In the genomic region with DNA sequence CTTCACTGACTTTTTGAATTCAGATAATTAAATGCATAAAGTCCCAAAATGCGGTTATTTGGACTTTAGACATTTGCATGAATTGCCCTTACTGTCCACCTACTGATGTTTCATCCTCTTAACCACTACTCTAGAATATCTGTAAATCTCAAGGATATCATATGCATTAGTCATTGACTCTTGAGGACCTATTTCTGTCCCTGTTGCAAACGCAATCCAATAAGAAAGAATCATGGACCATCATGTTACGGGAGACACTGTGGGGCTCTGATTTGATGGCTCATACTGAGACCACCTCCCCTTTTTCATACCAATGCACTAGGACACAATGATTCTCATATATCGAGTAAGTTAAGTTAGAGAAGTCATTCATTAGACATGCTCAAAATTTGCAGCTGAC, we compare ENCODE assay signal across 20 cellular contexts. TPM values are rescaled to one million over a fixed set of nuclear protein-coding genes. Genes with fewer than 3 reads are reported as not detected.
DNase-seq lines count a peak whose midpoint lies in the region; TF ChIP-seq lines count a peak whose summit lies in the region.
"Had no signal": no experiment of that assay in that cellular context is flagged by ENCODE, and none has a peak within 500 bp of the region (broad histone marks: within the 10 kb centered on the region; RNA-seq: fewer than 3 reads in every experiment).

No MANE protein-coding gene starts in this region.

- H3K4me3 ChIP-seq in fibroblast of mammary gland (ENCODE audit: control insufficient read depth, low read depth, low read length), result no peak overlapping the region
- H3K4me3 ChIP-seq in foreskin fibroblast (ENCODE audit: low read depth in 1 of 2, low read length in 2 of 2), result no peak overlapping the region
- H3K4me3 ChIP-seq: Peyer's patch had no signal

- DNase-seq in HCEC 1CT (peak; percentile 16), M059J (ENCODE audit: low read depth) (peak; percentile 64), fibroblast of mammary gland (ENCODE audit: low read depth) (peak; percentile 11), foreskin fibroblast (no peak), GM13976 (ENCODE audit: low spot score) (no peak), NCI-H1930 (lab: John Stamatoyannopoulos, UW) (no peak), NCI-H748 treated with DMSO at 0.1 percent for 48 hours (lab: John Stamatoyannopoulos, UW) (no peak)
- DNase-seq: ACHN, AML-193, DMS79 treated with DMSO at 0.1 percent for 48 hours, GDM1, NCI-H1436, NCI-H2029 treated with DMSO at 0.1 percent for 48 hours, NCI-H2171 treated with DMSO at 0.1 percent for 48 hours, NCI-H446, NCI-H526 treated with DMSO at 0.1 percent for 48 hours, Peyer's patch, Right ventricle myocardium superior had no signal

- in situ Hi-C loops in GM13976 (cut with MboI; ENCODE audit: low sequenced_read_pairs, unreplicated experiment), result no loop called here

- TF ChIP-seq CTCF in fibroblast of mammary gland (conservative IDR thresholded peaks at IDR 0.05; ENCODE audit: control insufficient read depth, insufficient read depth, low read depth, low read length) (no peak), foreskin fibroblast (IDR thresholded peaks at IDR 0.05; ENCODE audit: low read depth, low read length) (no peak), GM13976 (IDR thresholded peaks at IDR 0.05; ENCODE audit: borderline replicate concordance, control extremely low read depth, extremely low read depth, insufficient read depth, missing control alignments) (no peak)

RNA-seq across cellular contexts. Expression of gene POU2AF2, which starts 14.3 kb away (rescaled TPM):
- not detected in 2 replicates for total RNA-seq in M059J (2014; rRNA removed; shearing (Covaris generic))
- total RNA-seq: HepG2, MCF 10A, Right ventricle myocardium superior had no signal

RNA-seq across cellular contexts. Expression of gene POU2AF3, which starts 38.5 kb away (rescaled TPM):
- total RNA-seq in M059J (2014; rRNA removed; shearing (Covaris generic)), result not detected in 2 replicates
- total RNA-seq: MCF 10A had no signal

Comparison
In these comparisons a context has a peak if more than half of its experiments do, and no peak if none do; other contexts are left out.
1. DNase-seq: peak in HCEC 1CT (single experiment), M059J (single experiment) and fibroblast of mammary gland (single experiment); none in foreskin fibroblast (0 of 2), GM13976 (single experiment), NCI-H1930 (0 of 2) and NCI-H748 treated with DMSO at 0.1 percent for 48 hours (single experiment).